ENCODE assay signal across 16 cellular contexts in genomic region chr9:76311576-76311975, GRCh38.
"Had no signal": no experiment of that assay in that cellular context is flagged by ENCODE, and none has a peak within 500 bp of the region (broad histone marks: within the 10 kb centered on the region; RNA-seq: fewer than 3 reads in every experiment).

No MANE protein-coding gene starts in this region.

- H3K4me3 ChIP-seq: colonic mucosa, hepatocyte, pancreas, tibial artery had no signal

- H2AFZ ChIP-seq: hepatocyte had no signal

- H3K4me1 ChIP-seq: colonic mucosa, pancreas had no signal

- H3K4me1 Mint-ChIP-seq: natural killer cell; neural crest cell; stimulated activated effector memory CD8-positive, alpha-beta T cell treated with anti-CD3 and anti-CD28 coated beads, Interleukin-12 subunit alpha, Interleukin-12 subunit beta, amount 100 ng/mL, for 72 hours had no signal

- H3K4me3 Mint-ChIP-seq: natural killer cell; neural crest cell; stimulated activated effector memory CD8-positive, alpha-beta T cell treated with anti-CD3 and anti-CD28 coated beads, Interleukin-12 subunit alpha, Interleukin-12 subunit beta, amount 100 ng/mL, for 72 hours; stimulated activated naive CD8-positive, alpha-beta T cell treated with anti-CD3 and anti-CD28 coated beads, Interleukin-15, Interleukin-2, amounts not matched to agents 100 ng/mL and 50 ng/mL, for 24 hours had no signal

- H3K9me3 Mint-ChIP-seq: natural killer cell; neural crest cell; stimulated activated effector memory CD8-positive, alpha-beta T cell treated with anti-CD3 and anti-CD28 coated beads, Interleukin-12 subunit alpha, Interleukin-12 subunit beta, amount 100 ng/mL, for 72 hours; stimulated activated naive CD8-positive, alpha-beta T cell treated with anti-CD3 and anti-CD28 coated beads, Interleukin-15, Interleukin-2, amounts not matched to agents 100 ng/mL and 50 ng/mL, for 24 hours had no signal

- H3K4me2 ChIP-seq: hepatocyte had no signal

- H3K36me3 Mint-ChIP-seq: natural killer cell; stimulated activated effector memory CD8-positive, alpha-beta T cell treated with anti-CD3 and anti-CD28 coated beads, Interleukin-12 subunit alpha, Interleukin-12 subunit beta, amount 100 ng/mL, for 72 hours had no signal

- H3K27ac Mint-ChIP-seq: natural killer cell; progenitor cell of endocrine pancreas; stimulated activated effector memory CD8-positive, alpha-beta T cell treated with anti-CD3 and anti-CD28 coated beads, Interleukin-12 subunit alpha, Interleukin-12 subunit beta, amount 100 ng/mL, for 72 hours; stimulated activated naive CD8-positive, alpha-beta T cell treated with anti-CD3 and anti-CD28 coated beads, Interleukin-15, Interleukin-2, amounts not matched to agents 100 ng/mL and 50 ng/mL, for 24 hours had no signal

- H3K27ac ChIP-seq: colonic mucosa, hepatocyte, tibial artery had no signal

- DNase-seq: colonic mucosa; dermis blood vessel endothelial cell; erythroblast; foreskin melanocyte; head of caudate nucleus; natural killer cell; pancreas; right cardiac atrium; stimulated activated CD4-positive, alpha-beta T cell treated with anti-CD3 and anti-CD28 coated beads, Interleukin-4, amount 100 ng/mL, for 1 hour; stimulated activated CD8-positive, alpha-beta memory T cell treated with anti-CD3 and anti-CD28 coated beads, Interleukin-4, amount 100 ng/mL, for 48 hours; tibial artery had no signal

- H3K27me3 ChIP-seq: colonic mucosa, hepatocyte, pancreas, tibial artery had no signal

- H3K9me3 ChIP-seq: colonic mucosa, pancreas, tibial artery had no signal

- ATAC-seq: natural killer cell; right cardiac atrium; stimulated activated effector memory CD8-positive, alpha-beta T cell treated with anti-CD3 and anti-CD28 coated beads, Interleukin-12 subunit alpha, Interleukin-12 subunit beta, amount 100 ng/mL, for 72 hours had no signal

- H3K36me3 ChIP-seq: colonic mucosa, pancreas, tibial artery had no signal

- H3K79me2 ChIP-seq: hepatocyte had no signal

- H3K27me3 Mint-ChIP-seq: progenitor cell of endocrine pancreas had no signal
